1 cellular context compared by ENCODE assay signal in genomic region chr1:156885904-156886355, GRCh38.
TF ChIP-seq lines count a peak whose summit lies in the region.

No MANE protein-coding gene starts in this region.

TF ChIP-seq in H1, 55 proteins besides CTCF, POLR2A, EP300 and RAD21:
- no peak for TF ChIP-seq SIX5 (IDR thresholded peaks at IDR 0.05; ENCODE audit: low read depth, low read length)
- TF ChIP-seq EZH2 (IDR thresholded peaks at IDR 0.05; ENCODE audit: low read depth, low read length, severe bottlenecking), result peak; percentile 33
- TF ChIP-seq, protein P1, sequence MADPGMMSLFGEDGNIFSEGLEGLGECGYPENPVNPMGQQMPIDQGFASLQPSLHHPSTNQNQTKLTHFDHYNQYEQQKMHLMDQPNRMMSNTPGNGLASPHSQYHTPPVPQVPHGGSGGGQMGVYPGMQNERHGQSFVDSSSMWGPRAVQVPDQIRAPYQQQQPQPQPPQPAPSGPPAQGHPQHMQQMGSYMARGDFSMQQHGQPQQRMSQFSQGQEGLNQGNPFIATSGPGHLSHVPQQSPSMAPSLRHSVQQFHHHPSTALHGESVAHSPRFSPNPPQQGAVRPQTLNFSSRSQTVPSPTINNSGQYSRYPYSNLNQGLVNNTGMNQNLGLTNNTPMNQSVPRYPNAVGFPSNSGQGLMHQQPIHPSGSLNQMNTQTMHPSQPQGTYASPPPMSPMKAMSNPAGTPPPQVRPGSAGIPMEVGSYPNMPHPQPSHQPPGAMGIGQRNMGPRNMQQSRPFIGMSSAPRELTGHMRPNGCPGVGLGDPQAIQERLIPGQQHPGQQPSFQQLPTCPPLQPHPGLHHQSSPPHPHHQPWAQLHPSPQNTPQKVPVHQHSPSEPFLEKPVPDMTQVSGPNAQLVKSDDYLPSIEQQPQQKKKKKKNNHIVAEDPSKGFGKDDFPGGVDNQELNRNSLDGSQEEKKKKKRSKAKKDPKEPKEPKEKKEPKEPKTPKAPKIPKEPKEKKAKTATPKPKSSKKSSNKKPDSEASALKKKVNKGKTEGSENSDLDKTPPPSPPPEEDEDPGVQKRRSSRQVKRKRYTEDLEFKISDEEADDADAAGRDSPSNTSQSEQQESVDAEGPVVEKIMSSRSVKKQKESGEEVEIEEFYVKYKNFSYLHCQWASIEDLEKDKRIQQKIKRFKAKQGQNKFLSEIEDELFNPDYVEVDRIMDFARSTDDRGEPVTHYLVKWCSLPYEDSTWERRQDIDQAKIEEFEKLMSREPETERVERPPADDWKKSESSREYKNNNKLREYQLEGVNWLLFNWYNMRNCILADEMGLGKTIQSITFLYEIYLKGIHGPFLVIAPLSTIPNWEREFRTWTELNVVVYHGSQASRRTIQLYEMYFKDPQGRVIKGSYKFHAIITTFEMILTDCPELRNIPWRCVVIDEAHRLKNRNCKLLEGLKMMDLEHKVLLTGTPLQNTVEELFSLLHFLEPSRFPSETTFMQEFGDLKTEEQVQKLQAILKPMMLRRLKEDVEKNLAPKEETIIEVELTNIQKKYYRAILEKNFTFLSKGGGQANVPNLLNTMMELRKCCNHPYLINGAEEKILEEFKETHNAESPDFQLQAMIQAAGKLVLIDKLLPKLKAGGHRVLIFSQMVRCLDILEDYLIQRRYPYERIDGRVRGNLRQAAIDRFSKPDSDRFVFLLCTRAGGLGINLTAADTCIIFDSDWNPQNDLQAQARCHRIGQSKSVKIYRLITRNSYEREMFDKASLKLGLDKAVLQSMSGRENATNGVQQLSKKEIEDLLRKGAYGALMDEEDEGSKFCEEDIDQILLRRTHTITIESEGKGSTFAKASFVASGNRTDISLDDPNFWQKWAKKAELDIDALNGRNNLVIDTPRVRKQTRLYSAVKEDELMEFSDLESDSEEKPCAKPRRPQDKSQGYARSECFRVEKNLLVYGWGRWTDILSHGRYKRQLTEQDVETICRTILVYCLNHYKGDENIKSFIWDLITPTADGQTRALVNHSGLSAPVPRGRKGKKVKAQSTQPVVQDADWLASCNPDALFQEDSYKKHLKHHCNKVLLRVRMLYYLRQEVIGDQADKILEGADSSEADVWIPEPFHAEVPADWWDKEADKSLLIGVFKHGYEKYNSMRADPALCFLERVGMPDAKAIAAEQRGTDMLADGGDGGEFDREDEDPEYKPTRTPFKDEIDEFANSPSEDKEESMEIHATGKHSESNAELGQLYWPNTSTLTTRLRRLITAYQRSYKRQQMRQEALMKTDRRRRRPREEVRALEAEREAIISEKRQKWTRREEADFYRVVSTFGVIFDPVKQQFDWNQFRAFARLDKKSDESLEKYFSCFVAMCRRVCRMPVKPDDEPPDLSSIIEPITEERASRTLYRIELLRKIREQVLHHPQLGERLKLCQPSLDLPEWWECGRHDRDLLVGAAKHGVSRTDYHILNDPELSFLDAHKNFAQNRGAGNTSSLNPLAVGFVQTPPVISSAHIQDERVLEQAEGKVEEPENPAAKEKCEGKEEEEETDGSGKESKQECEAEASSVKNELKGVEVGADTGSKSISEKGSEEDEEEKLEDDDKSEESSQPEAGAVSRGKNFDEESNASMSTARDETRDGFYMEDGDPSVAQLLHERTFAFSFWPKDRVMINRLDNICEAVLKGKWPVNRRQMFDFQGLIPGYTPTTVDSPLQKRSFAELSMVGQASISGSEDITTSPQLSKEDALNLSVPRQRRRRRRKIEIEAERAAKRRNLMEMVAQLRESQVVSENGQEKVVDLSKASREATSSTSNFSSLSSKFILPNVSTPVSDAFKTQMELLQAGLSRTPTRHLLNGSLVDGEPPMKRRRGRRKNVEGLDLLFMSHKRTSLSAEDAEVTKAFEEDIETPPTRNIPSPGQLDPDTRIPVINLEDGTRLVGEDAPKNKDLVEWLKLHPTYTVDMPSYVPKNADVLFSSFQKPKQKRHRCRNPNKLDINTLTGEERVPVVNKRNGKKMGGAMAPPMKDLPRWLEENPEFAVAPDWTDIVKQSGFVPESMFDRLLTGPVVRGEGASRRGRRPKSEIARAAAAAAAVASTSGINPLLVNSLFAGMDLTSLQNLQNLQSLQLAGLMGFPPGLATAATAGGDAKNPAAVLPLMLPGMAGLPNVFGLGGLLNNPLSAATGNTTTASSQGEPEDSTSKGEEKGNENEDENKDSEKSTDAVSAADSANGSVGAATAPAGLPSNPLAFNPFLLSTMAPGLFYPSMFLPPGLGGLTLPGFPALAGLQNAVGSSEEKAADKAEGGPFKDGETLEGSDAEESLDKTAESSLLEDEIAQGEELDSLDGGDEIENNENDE (IDR thresholded peaks at IDR 0.05; ENCODE audit: insufficient replicate concordance, low read length), result no peak
- TF ChIP-seq ASH2L (IDR thresholded peaks at IDR 0.05; ENCODE audit: low read length), result no peak
- no peak for TF ChIP-seq RFX5 (IDR thresholded peaks at IDR 0.05; ENCODE audit: borderline replicate concordance, low read depth, low read length)
- TF ChIP-seq KDM1A (IDR thresholded peaks at IDR 0.05; ENCODE audit: borderline replicate concordance, low read length), result peak; percentile 89
- TF ChIP-seq JUN (IDR thresholded peaks at IDR 0.05; ENCODE audit: low read depth, low read length), result no peak
TF ChIP-seq in H1: peak in this region for 2.
